Comparison of ENCODE assay signal across 1 cellular context in the genomic region with DNA sequence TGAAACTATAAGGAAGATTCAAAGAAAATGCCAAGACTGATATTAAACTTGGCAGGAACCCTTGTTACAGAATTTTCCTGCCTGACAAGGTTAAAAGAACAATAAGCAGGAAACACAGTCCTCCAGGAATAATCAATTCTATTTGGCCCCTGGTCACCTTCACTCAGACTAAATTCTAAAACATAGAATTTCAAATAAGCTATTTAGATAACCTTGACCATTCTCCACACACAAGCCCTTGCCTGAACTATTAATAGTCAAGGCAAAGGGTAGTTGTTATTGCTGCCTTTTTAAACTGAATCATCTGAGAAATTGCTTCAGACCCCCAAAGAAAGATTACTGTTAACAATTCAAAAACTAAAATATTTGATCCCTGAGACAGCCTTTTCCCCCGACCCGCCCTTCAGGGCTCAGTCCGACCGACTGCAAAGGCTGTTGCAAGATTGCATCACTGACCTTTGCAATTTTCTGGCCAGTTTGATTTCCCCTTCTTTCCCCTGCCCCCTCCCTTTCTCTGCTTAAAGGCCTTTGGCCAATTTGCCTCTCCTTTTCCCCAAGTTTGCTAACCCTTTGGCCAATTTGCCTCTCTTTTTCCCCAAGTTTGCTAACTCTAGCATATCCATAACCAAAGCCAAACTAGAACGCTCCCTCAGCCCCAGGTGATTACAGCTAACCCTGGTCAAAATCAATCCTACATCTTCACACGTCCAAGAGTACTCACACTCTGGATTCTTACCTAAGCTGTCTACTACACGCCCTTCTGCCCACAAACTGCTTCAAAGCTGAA.
TF ChIP-seq lines count a peak whose summit lies in the region.

No MANE protein-coding gene starts in this region.

TF ChIP-seq in endothelial cell of umbilical vein, 7 proteins besides CTCF, POLR2A, EP300 and RAD21 (continued from another document):
- TF ChIP-seq EZH2 (IDR thresholded peaks at IDR 0.05; ENCODE audit: borderline replicate concordance, low read depth, low read length, severe bottlenecking): no peak
- TF ChIP-seq FOS (IDR thresholded peaks at IDR 0.05; ENCODE audit: borderline replicate concordance, insufficient read depth, low read length): peak; percentile 5
- TF ChIP-seq, protein P1, sequence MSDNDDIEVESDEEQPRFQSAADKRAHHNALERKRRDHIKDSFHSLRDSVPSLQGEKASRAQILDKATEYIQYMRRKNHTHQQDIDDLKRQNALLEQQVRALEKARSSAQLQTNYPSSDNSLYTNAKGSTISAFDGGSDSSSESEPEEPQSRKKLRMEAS (IDR thresholded peaks at IDR 0.05; ENCODE audit: insufficient read depth, insufficient read length): no peak
TF ChIP-seq in endothelial cell of umbilical vein: peak in this region for 1.
